Comparison of ENCODE assay signal across 19 cellular contexts in the genomic region with DNA sequence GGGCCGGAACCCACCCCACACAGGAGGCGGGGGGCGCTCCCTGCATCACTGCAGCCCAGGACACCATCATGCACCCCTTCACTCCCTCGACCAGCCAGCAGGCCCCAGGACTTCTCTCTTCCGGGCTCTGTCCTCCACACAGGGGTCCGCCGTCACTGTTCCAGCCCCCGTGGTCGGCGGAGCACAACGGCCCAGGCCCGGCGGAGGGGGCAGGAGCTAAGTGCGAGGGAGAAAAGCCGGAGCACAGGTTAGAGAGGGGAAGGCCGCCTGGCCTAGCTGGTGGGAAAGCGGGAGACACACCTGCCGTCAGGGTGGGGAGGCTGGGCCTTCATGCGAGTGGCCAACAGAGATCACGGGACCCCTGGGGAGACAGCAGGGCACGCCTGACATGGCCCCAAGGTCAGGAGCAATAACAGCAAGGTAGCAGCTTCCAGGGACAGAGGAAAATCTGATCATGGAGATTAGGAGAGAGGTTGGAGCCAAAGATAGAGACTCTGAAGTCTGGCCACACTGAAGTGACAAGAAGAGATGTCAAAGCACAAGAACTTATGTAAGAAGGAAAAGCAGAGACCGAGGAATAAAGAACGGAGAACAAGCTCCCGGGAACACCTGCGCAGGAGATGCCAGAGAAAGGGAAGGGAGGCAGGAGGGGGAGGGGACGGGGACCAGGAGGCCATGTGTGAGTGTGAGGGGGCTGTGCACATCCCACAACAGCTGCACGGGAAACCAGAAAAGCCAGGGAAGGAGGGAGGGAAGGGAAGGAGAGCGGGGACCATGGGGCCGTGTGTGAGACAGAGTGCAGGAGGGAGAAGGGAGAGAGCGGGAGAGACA.
DNase-seq lines count a peak whose midpoint lies in the region; TF ChIP-seq lines count a peak whose summit lies in the region.
"Had no signal": no experiment of that assay in that cellular context is flagged by ENCODE, and none has a peak within 500 bp of the region (broad histone marks: within the 10 kb centered on the region; RNA-seq: fewer than 3 reads in every experiment).

No MANE protein-coding gene starts in this region.

- H4K20me1 ChIP-seq in BLaER1, result peaks cover 98% of the 10 kb centered on the region

- no peak for DNase-seq in nephron progenitor cell
- DNase-seq in iPS-NIHi11 (ENCODE audit: low spot score), result no peak
- no peak for DNase-seq in NCI-H446 treated with DMSO at 0.1 percent for 48 hours (lab: John Stamatoyannopoulos, UW)
- DNase-seq in cerebellum (ENCODE audit: low spot score), result no peak
- DNase-seq: activated CD4-positive, CD25-positive, alpha-beta regulatory T cell; activated T-cell treated with anti-CD3 and anti-CD28 coated beads, Interleukin-2, amount 50 U/mL, for 48 hours; CD4-positive, alpha-beta T cell; colonic mucosa; DMS153; GDM1; NCI-H1694 treated with DMSO at 0.1 percent for 48 hours; NCI-H345 had no signal

- peaks cover 63% of the 10 kb centered on the region for H3K36me3 ChIP-seq in BLaER1
- peaks cover 0 to 14% of the 10 kb centered on the region in 2 experiments; a peak in 1 of 3 replicates for H3K36me3 ChIP-seq in HEK293 (ENCODE audit: control insufficient read depth in 2 of 2, insufficient read depth in 1 of 2, low read length in 2 of 2)
- H3K36me3 ChIP-seq: colonic mucosa had no signal

- peaks cover 3% of the 10 kb centered on the region for H3K9me3 ChIP-seq in BLaER1
- no peaks in the 10 kb centered on the region for H3K9me3 ChIP-seq in HEK293 (ENCODE audit: control insufficient read depth, insufficient read depth, low read depth, low read length)
- H3K9me3 ChIP-seq: colonic mucosa, suprapubic skin had no signal

- H3K4me2 ChIP-seq in BLaER1, result peak overlapping the region; percentile 70

- no peaks in the 10 kb centered on the region for H3K27me3 ChIP-seq in BLaER1
- H3K27me3 ChIP-seq: colonic mucosa, suprapubic skin had no signal

- no peak overlapping the region for H3K4me3 ChIP-seq in BLaER1
- H3K4me3 ChIP-seq in HEK293 (ENCODE audit: low read depth, low read length), result no peak overlapping the region
- H3K4me3 ChIP-seq: colonic mucosa, K562, SK-N-MC, suprapubic skin had no signal

- H3K36me3 Mint-ChIP-seq in brain (peaks cover 15% of the 10 kb centered on the region), nephron progenitor cell (ENCODE audit: low read depth) (peaks cover 10% of the 10 kb centered on the region)

- 0 out of 2 replicates have a peak overlapping the region, but pooled peaks have one; percentile 23 for H3K9ac ChIP-seq in BLaER1

- H3K4me3 Mint-ChIP-seq in brain (no peak overlapping the region), nephron progenitor cell (peak overlapping the region; percentile 42)
- H3K4me3 Mint-ChIP-seq: CD4-positive, alpha-beta T cell had no signal

- peaks cover 4% of the 10 kb centered on the region for H3K27me3 Mint-ChIP-seq in brain
- peaks cover 5% of the 10 kb centered on the region for H3K27me3 Mint-ChIP-seq in nephron progenitor cell (ENCODE audit: low read depth, poor library complexity)
- H3K27me3 Mint-ChIP-seq: CD4-positive, alpha-beta T cell had no signal

- H3K4me1 ChIP-seq in BLaER1 (peaks cover 99% of the 10 kb centered on the region), HEK293 (ENCODE audit: control insufficient read depth, insufficient read depth, low read length) (peaks cover 4% of the 10 kb centered on the region; the same call in 1 of the 2 replicates)
- H3K4me1 ChIP-seq: colonic mucosa, suprapubic skin had no signal

- peaks cover 63% of the 10 kb centered on the region for H3K4me1 Mint-ChIP-seq in brain
- H3K4me1 Mint-ChIP-seq in nephron progenitor cell, result peaks cover 79% of the 10 kb centered on the region

- CTCF ChIA-PET in HEK293 (lab: Yijun Ruan, JAX), result no interaction called here

- H3K9me3 Mint-ChIP-seq in brain, result no peaks in the 10 kb centered on the region
- no peaks in the 10 kb centered on the region for H3K9me3 Mint-ChIP-seq in nephron progenitor cell
- H3K9me3 Mint-ChIP-seq: activated naive CD4-positive, alpha-beta T cell treated with anti-CD3 and anti-CD28 coated beads, Interleukin-2, amount 50 U/mL, for 72 hours; CD4-positive, alpha-beta T cell had no signal

- H3K27ac Mint-ChIP-seq in brain, result peak overlapping the region; percentile 7 to 94 (median 45)
- H3K27ac Mint-ChIP-seq in nephron progenitor cell, result peak overlapping the region; percentile 59
- H3K27ac Mint-ChIP-seq: activated naive CD4-positive, alpha-beta T cell treated with anti-CD3 and anti-CD28 coated beads, Interleukin-2, amount 50 U/mL, for 72 hours had no signal

- POLR2A ChIA-PET in HEK293 (lab: Yijun Ruan, JAX), result no interaction called here

- no peak for TF ChIP-seq CTCF in HEK293 (tag by site-specific recombination; IDR thresholded peaks at IDR 0.05)
- TF ChIP-seq CTCF in brain (conservative IDR thresholded peaks at IDR 0.05), result no peak
- TF ChIP-seq CTCF in nephron progenitor cell (IDR thresholded peaks at IDR 0.05), result no peak

- peak overlapping the region; percentile 60 for H3K27ac ChIP-seq in BLaER1
- no peak overlapping the region for H3K27ac ChIP-seq in HEK293 (ENCODE audit: extremely low read depth, low read depth, low read length)
- H3K27ac ChIP-seq: colonic mucosa, SK-N-MC, suprapubic skin had no signal

TF ChIP-seq in HEK293, 187 proteins besides CTCF, POLR2A, EP300 and RAD21:
- TF ChIP-seq OVOL3 (tag by site-specific recombination; IDR thresholded peaks at IDR 0.05), result no peak
- TF ChIP-seq ZNF341 (tag by site-specific recombination; IDR thresholded peaks at IDR 0.05; ENCODE audit: low read depth), result peak; percentile 42; the same call in 1 of the 2 replicates
- TF ChIP-seq ZNF23 (tag by site-specific recombination; IDR thresholded peaks at IDR 0.05; ENCODE audit: borderline replicate concordance), result no peak
TF ChIP-seq in HEK293: peak in this region for 1.
